ENCODE assay signal across 12 cellular contexts in genomic region chr13:83879431-83880171, GRCh38. TPM values are rescaled to one million over a fixed set of nuclear protein-coding genes. Genes with fewer than 3 reads are reported as not detected.
DNase-seq lines count a peak whose midpoint lies in the region; ATAC-seq and TF ChIP-seq lines count a peak whose summit lies in the region.
"Had no signal": no experiment of that assay in that cellular context is flagged by ENCODE, and none has a peak within 500 bp of the region (broad histone marks: within the 10 kb centered on the region; RNA-seq: fewer than 3 reads in every experiment).

No MANE protein-coding gene starts in this region.

- H3K9me2 ChIP-seq in PC-3 (replicated peaks; ENCODE audit: low read length), result no peaks in the 10 kb centered on the region

- CTCF ChIA-PET in PC-3 (lab: Charles Lee), result no interaction called here

- TF ChIP-seq EP300 in sigmoid colon (IDR thresholded peaks at IDR 0.05), result no peak

- H3K79me2 ChIP-seq in PC-3 (ENCODE audit: low read length), result no peaks in the 10 kb centered on the region

- intact Hi-C loops in sigmoid colon (cut with DNase I), result no loop called here
- intact Hi-C loops in PC-3 (cut with micrococcal nuclease), result no loop called here

- no peak overlapping the region for H3K4me2 ChIP-seq in PC-3 (ENCODE audit: low read length)

- POLR2A ChIA-PET in PC-3 (lab: Charles Lee; ENCODE audit: unreplicated experiment), result no interaction called here

- H3K27me3 ChIP-seq in H7 (ENCODE audit: control insufficient read depth, insufficient read depth, low read length) (peaks cover 54% of the 10 kb centered on the region), iPS-15b (ENCODE audit: control insufficient read depth, insufficient read depth, low read length) (peaks cover 75% of the 10 kb centered on the region), sigmoid colon (peaks cover 5 to 65% (median 40%) of the 10 kb centered on the region in 3 donors), SJCRH30 (no peaks in the 10 kb centered on the region), PC-3 (ENCODE audit: low read length) (no peaks in the 10 kb centered on the region)

- 8 to 32% methylated on average over 33 of the region's 33 CpGs for WGBS in sigmoid colon, 2 donors

- TF ChIP-seq CTCF in sigmoid colon (IDR thresholded peaks at IDR 0.05) (no peak), PC-3 (conservative IDR thresholded peaks at IDR 0.05; ENCODE audit: low read depth, low read length) (no peak)

- H3K27ac ChIP-seq in sigmoid colon, result no peak overlapping the region
- no peak overlapping the region for H3K27ac ChIP-seq in SJCRH30
- H3K27ac ChIP-seq in PC-3 (ENCODE audit: low read length), result no peak overlapping the region
- H3K27ac ChIP-seq: left lung had no signal

- H4K20me1 ChIP-seq in PC-3 (ENCODE audit: low read length), result no peaks in the 10 kb centered on the region

- no peaks in the 10 kb centered on the region for H3F3A ChIP-seq in PC-3 (ENCODE audit: low read length, unreplicated experiment)

- no peak overlapping the region for H3K9ac ChIP-seq in iPS-15b (ENCODE audit: low read depth, low read length)
- H3K9ac ChIP-seq in PC-3 (ENCODE audit: low read length), result no peak overlapping the region

- TF ChIP-seq POLR2A in sigmoid colon (IDR thresholded peaks at IDR 0.05), result no peak

- no TSS peak for BruUV-seq in PC-3 (replicated peaks; lab: Mats Ljungman, UMichigan)

- H2AFZ ChIP-seq in PC-3 (ENCODE audit: low read length), result no peak overlapping the region

- peaks cover 8% of the 10 kb centered on the region for H3K4me1 ChIP-seq in iPS-15b (ENCODE audit: control insufficient read depth, insufficient read depth, low read length)
- H3K4me1 ChIP-seq in sigmoid colon, result peaks cover 0 to 40% (median 34%) of the 10 kb centered on the region in 4 donors
- H3K4me1 ChIP-seq in SJCRH30, result no peaks in the 10 kb centered on the region
- H3K4me1 ChIP-seq in PC-3 (ENCODE audit: insufficient read depth, low read length), result no peaks in the 10 kb centered on the region
- H3K4me1 ChIP-seq: left lung had no signal

- ATAC-seq in HG02884 (IDR thresholded peaks at IDR 0.05; ENCODE audit: unreplicated experiment) (no peak), PC-3 (no peak)
- ATAC-seq: left lung had no signal

- peak overlapping the region; percentile 19; the same call in 1 of the 2 replicates for H3K4me3 ChIP-seq in H7 (ENCODE audit: insufficient read depth, low read depth, low read length)
- H3K4me3 ChIP-seq in iPS-15b (ENCODE audit: low read depth, low read length), result peak overlapping the region; percentile 58
- H3K4me3 ChIP-seq in sigmoid colon, result peak overlapping the region in 3 of 4 donors; percentile 17 to 42 (median 25)
- H3K4me3 ChIP-seq in SJCRH30, result no peak overlapping the region
- no peak overlapping the region for H3K4me3 ChIP-seq in PC-3 (ENCODE audit: low read length)
- H3K4me3 ChIP-seq: left lung had no signal

- H3K36me3 ChIP-seq in H7 (replicated peaks; ENCODE audit: control insufficient read depth, insufficient read depth, low read length), result no peaks in the 10 kb centered on the region
- no peaks in the 10 kb centered on the region for H3K36me3 ChIP-seq in iPS-15b (ENCODE audit: control insufficient read depth, insufficient read depth, low read length)
- H3K36me3 ChIP-seq in sigmoid colon, result no peaks in the 10 kb centered on the region
- 0 out of 2 replicates have a peak, but pooled peaks cover 2% of the 10 kb centered on the region for H3K36me3 ChIP-seq in SJCRH30
- H3K36me3 ChIP-seq in PC-3 (ENCODE audit: low read depth, low read length), result no peaks in the 10 kb centered on the region
- H3K36me3 ChIP-seq: left lung had no signal

- no peaks in the 10 kb centered on the region for H3K9me3 ChIP-seq in iPS-15b (ENCODE audit: control insufficient read depth, insufficient read depth, low read length)
- no peaks in the 10 kb centered on the region for H3K9me3 ChIP-seq in sigmoid colon
- no peaks in the 10 kb centered on the region for H3K9me3 ChIP-seq in SJCRH30 (replicated peaks)
- H3K9me3 ChIP-seq in PC-3 (ENCODE audit: low read length), result no peaks in the 10 kb centered on the region
- H3K9me3 ChIP-seq: left lung had no signal

- DNase-seq in H7, result peak; percentile 16
- peak in 54 of 58 donors; percentile 6 to 81 (median 50) for DNase-seq in anterior cingulate cortex (lab: John Stamatoyannopoulos, UW)
- no peak for DNase-seq in sigmoid colon
- no peak for DNase-seq in activated naive CD4-positive, alpha-beta T cell treated with Interleukin-2 at 50 U/mL for 16 hours
- DNase-seq in SJCRH30, result no peak
- no peak for DNase-seq in PC-3
- DNase-seq: GF-D8, NCI-H345 had no signal

RNA-seq across cellular contexts. Expression of gene SLITRK1, which starts 2.7 kb away (rescaled TPM):
- total RNA-seq in H7 (2014; rRNA removed; shearing (Covaris generic)), result 0.04 and 0.07 TPM in 2 replicates
- total RNA-seq in sigmoid colon, result under 1 TPM in 1 of 4 donors, not detected in 3; 0.36 TPM
- under 1 TPM in 2 of 3 donors, not detected in 1; 0.03 to 0.23 TPM for polyA plus RNA-seq in sigmoid colon
- not detected in 2 replicates for total RNA-seq in SJCRH30 (2014; rRNA removed; shearing (Covaris generic))
- not detected in 2 replicates for total RNA-seq in PC-3 (2014; rRNA removed)
- total RNA-seq: bronchial epithelial cell, left lung had no signal

Comparison
In these comparisons a context has a peak if more than half of its experiments do, and no peak if none do; other contexts are left out.
1. DNase-seq: peak in H7 (single experiment) and anterior cingulate cortex (54 of 58); none in sigmoid colon (single experiment), activated naive CD4-positive, alpha-beta T cell treated with Interleukin-2 at 50 U/mL for 16 hours (single experiment), SJCRH30 (0 of 2) and PC-3 (single experiment).
2. H3K4me3 ChIP-seq: peak in H7 (single experiment), iPS-15b (single experiment) and sigmoid colon (3 of 4); none in SJCRH30 (single experiment) and PC-3 (single experiment).